Comparison of ENCODE assay signal across 36 cellular contexts in the genomic region with DNA sequence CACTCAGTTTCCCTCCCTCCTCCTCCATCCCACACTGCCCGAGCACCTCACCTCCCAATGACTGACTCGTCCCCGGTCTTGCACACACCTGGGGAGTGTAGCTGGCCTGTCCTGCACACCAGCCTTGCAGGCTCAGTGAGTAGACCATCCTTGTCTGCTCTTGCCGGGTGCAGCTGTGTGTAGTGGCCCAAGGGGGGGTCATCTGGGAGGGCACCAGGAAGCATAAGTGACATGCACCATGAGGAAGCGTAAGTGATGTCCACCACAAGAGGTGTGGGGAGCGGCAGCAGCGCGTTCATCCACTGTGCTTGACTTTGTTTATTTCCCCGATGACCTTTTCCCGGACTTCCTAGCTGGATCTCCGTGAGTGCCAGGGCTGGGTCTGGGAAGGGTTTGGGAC.
"Had no signal": no experiment of that assay in that cellular context is flagged by ENCODE, and none has a peak within 500 bp of the region (broad histone marks: within the 10 kb centered on the region; RNA-seq: fewer than 3 reads in every experiment).

No MANE protein-coding gene starts in this region.

- H3K4me1 Mint-ChIP-seq: activated B cell treated with CpG ODN at 0.5 μM for 24 hours; activated naive CD8-positive, alpha-beta T cell treated with anti-CD3 and anti-CD28 coated beads for 36 hours had no signal

- H3K4me3 ChIP-seq: Peyer's patch, SJSA1 had no signal

- H3K9me3 Mint-ChIP-seq: activated B cell treated with CpG ODN at 0.5 μM for 24 hours; activated naive CD4-positive, alpha-beta T cell treated with anti-CD3 and anti-CD28 coated beads for 36 hours; activated naive CD8-positive, alpha-beta T cell treated with anti-CD3 and anti-CD28 coated beads for 36 hours; activated T-cell treated with anti-CD3 and anti-CD28 coated beads, Interleukin-2, amount 50 U/mL, for 24 hours; activated T-helper 2 cell treated with anti-CD3 and anti-CD28 coated beads, Interferon-gamma antibody, Interleukin-2, Interleukin-4, amounts not matched to agents 10 μg/mL and 5 μg/mL and 100 μg/mL, durations not matched to agents 14 hours and 24 hours and 36 hours; T-helper 1 cell treated with Interleukin-12 subunit alpha and Interleukin-12 subunit beta and Interleukin-4 antibody, amounts not matched to agents 30 μg/mL and 1 μg/mL, for 36 hours; T-helper 2 cell treated with Interferon-gamma antibody and Interleukin-4, amounts not matched to agents 5 μg/mL and 100 μg/mL, for 36 hours had no signal

- H3K9me3 ChIP-seq: Peyer's patch, SJSA1, SK-N-SH had no signal

- H3K27me3 ChIP-seq: brain microvascular endothelial cell, Peyer's patch, SJSA1 had no signal

- DNase-seq: activated B cell treated with CpG ODN at 0.5 μM for 24 hours; activated CD4-positive, alpha-beta T cell treated with anti-CD3 and anti-CD28 coated beads for 1 hour; activated CD4-positive, alpha-beta T cell treated with anti-CD3 and anti-CD28 coated beads for 48 hours; activated CD4-positive, alpha-beta T cell treated with anti-CD3 and anti-CD28 coated beads, Interleukin-2, amount 50 U/mL, for 48 hours; activated CD8-positive, alpha-beta T cell treated with anti-CD3 and anti-CD28 coated beads, Interleukin-2, amount 10 ng/mL, durations not matched to agents 7 days and 5 days; activated gamma-delta T cell; activated naive CD4-positive, alpha-beta T cell treated with anti-CD3 and anti-CD28 coated beads for 36 hours; activated naive CD8-positive, alpha-beta T cell treated with anti-CD3 and anti-CD28 coated beads for 36 hours; activated T-cell treated with anti-CD3 and anti-CD28 coated beads, Interleukin-2, amount 50 U/mL, for 24 hours; amniotic stem cell; aorta; brain microvascular endothelial cell; central memory CD4-positive, alpha-beta T cell; Kasumi-1; KBM-7; MM.1S; MV-4-11; NCI-H1092; NCI-H1436 treated with DMSO at 0.1 percent for 48 hours; NCI-H1694 treated with DMSO at 0.1 percent for 48 hours; NCI-H2029 treated with DMSO at 0.1 percent for 48 hours; NCI-H2107; NCI-H2171; NCI-H510A; NCI-H526; NCI-H748 treated with DMSO at 0.1 percent for 48 hours; NK-92 treated with Interleukin-12 subunit alpha and Interleukin-12 subunit beta, amount 100 ng/mL, for 24 hours; PC-3; Peyer's patch; RPMI8226; SHP77 treated with DMSO at 0.1 percent for 48 hours; SK-N-SH had no signal

- H3K4me3 Mint-ChIP-seq: activated B cell treated with CpG ODN at 0.5 μM for 24 hours; activated CD8-positive, alpha-beta T cell treated with anti-CD3 and anti-CD28 coated beads, Interleukin-2, amount 10 ng/mL, durations not matched to agents 7 days and 5 days; activated naive CD4-positive, alpha-beta T cell treated with anti-CD3 and anti-CD28 coated beads for 36 hours; activated naive CD8-positive, alpha-beta T cell treated with anti-CD3 and anti-CD28 coated beads for 36 hours; activated T-cell treated with anti-CD3 and anti-CD28 coated beads, Interleukin-2, amount 50 U/mL, for 24 hours; T-helper 1 cell treated with Interleukin-12 subunit alpha and Interleukin-12 subunit beta and Interleukin-4 antibody, amounts not matched to agents 30 μg/mL and 1 μg/mL, for 36 hours; T-helper 2 cell treated with Interferon-gamma antibody and Interleukin-4, amounts not matched to agents 5 μg/mL and 100 μg/mL, for 36 hours had no signal

- H3K9ac ChIP-seq: SK-N-SH had no signal

- ATAC-seq: activated CD8-positive, alpha-beta T cell treated with anti-CD3 and anti-CD28 coated beads, Interleukin-2, amount 10 ng/mL, durations not matched to agents 7 days and 5 days; PC-3 had no signal

- H3K27ac Mint-ChIP-seq: activated B cell treated with CpG ODN at 0.5 μM for 24 hours; activated CD8-positive, alpha-beta T cell treated with anti-CD3 and anti-CD28 coated beads, Interleukin-2, amount 10 ng/mL, durations not matched to agents 7 days and 5 days; activated naive CD4-positive, alpha-beta T cell treated with anti-CD3 and anti-CD28 coated beads for 36 hours; activated naive CD8-positive, alpha-beta T cell treated with anti-CD3 and anti-CD28 coated beads for 36 hours; activated T-cell treated with anti-CD3 and anti-CD28 coated beads, Interleukin-2, amount 50 U/mL, for 24 hours; activated T-helper 2 cell treated with anti-CD3 and anti-CD28 coated beads, Interferon-gamma antibody, Interleukin-2, Interleukin-4, amounts not matched to agents 10 μg/mL and 5 μg/mL and 100 μg/mL, durations not matched to agents 14 hours and 24 hours and 36 hours; T-helper 1 cell treated with Interleukin-12 subunit alpha and Interleukin-12 subunit beta and Interleukin-4 antibody, amounts not matched to agents 30 μg/mL and 1 μg/mL, for 36 hours; T-helper 2 cell treated with Interferon-gamma antibody and Interleukin-4, amounts not matched to agents 5 μg/mL and 100 μg/mL, for 36 hours had no signal

- H3K27me3 Mint-ChIP-seq: activated B cell treated with CpG ODN at 0.5 μM for 24 hours; activated naive CD8-positive, alpha-beta T cell treated with anti-CD3 and anti-CD28 coated beads for 36 hours; activated T-cell treated with anti-CD3 and anti-CD28 coated beads, Interleukin-2, amount 50 U/mL, for 24 hours had no signal

- H3K27ac ChIP-seq: brain microvascular endothelial cell, Peyer's patch, SJSA1 had no signal

- H3K4me2 ChIP-seq: SK-N-SH had no signal

- H3K4me1 ChIP-seq: Peyer's patch had no signal
